Comparison of ENCODE assay signal across 12 cellular contexts in the genomic region with DNA sequence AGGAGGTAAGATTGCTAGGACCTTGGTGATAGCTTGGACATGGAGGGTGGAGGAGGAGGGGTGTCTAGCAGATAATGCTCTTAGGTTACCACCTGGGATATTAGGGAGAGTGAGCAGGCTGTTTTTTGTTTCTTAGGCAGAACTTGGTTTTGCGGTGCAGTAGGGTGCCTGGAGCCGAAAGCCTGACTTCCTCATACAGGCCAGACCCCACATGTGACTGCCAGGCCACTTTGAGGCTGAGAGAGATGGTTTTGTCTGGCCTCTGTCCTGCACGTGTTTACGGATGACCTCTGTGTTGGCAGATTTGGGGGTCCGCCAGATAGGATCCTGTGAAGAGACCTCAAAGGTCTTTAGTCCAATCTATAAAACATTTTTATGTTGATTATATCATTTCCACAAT. TPM values are rescaled to one million over a fixed set of nuclear protein-coding genes. Genes with fewer than 3 reads are reported as not detected.
DNase-seq lines count a peak whose midpoint lies in the region; TF ChIP-seq lines count a peak whose summit lies in the region.
"Not testable (repeated sequence)": the region's sequence is repeated elsewhere in the genome, so short reads cannot be mapped to it uniquely, and the experiment has no call there.
"Had no signal": no experiment of that assay in that cellular context is flagged by ENCODE, and none has a peak within 500 bp of the region (broad histone marks: within the 10 kb centered on the region; RNA-seq: fewer than 3 reads in every experiment).

No MANE protein-coding gene starts in this region.

- H3K27ac ChIP-seq in CD8-positive, alpha-beta memory T cell (ENCODE audit: low read depth, low read length): not testable (repeated sequence)

- H3K36me3 ChIP-seq in CD8-positive, alpha-beta memory T cell (ENCODE audit: insufficient read depth, low read length): not testable (repeated sequence)

- H3K27me3 ChIP-seq in CD8-positive, alpha-beta memory T cell (ENCODE audit: insufficient read depth, low read length, poor library complexity, severe bottlenecking): not testable (repeated sequence)

- H3K4me3 ChIP-seq in CD8-positive, alpha-beta memory T cell (ENCODE audit: low read length): not testable (repeated sequence)

- not testable (repeated sequence) for DNase-seq in CD8-positive, alpha-beta memory T cell; activated CD4-positive, alpha-beta T cell treated with anti-CD3 and anti-CD28 coated beads, Interleukin-2, amount 10 ng/mL, durations not matched to agents 24 days and 14 days; chondrocyte (ENCODE audit: low spot score)
- DNase-seq in MV-4-11 (lab: John Stamatoyannopoulos, UW) (peak; percentile 72), SIG-M5 treated with dmso at 0.1 percent for 504 hours (lab: John Stamatoyannopoulos, UW; ENCODE audit: unreplicated experiment) (peak; percentile 36), midbrain (lab: John Stamatoyannopoulos, UW) (peak; percentile 7), osteocyte (ENCODE audit: extremely low spot score, unreplicated experiment) (peak; percentile 34)

- H3K36me3 Mint-ChIP-seq in CD8-positive, alpha-beta memory T cell: peaks cover 0 to 12% (median 0%) of the 10 kb centered on the region in 3 donors
- H3K36me3 Mint-ChIP-seq in activated CD4-positive, alpha-beta T cell treated with anti-CD3 and anti-CD28 coated beads, Interleukin-2, amount 10 ng/mL, durations not matched to agents 24 days and 14 days (ENCODE audit: low read depth); chondrocyte (ENCODE audit: low read depth); osteocyte (ENCODE audit: unreplicated experiment): not testable (repeated sequence)

- not testable (repeated sequence) for TF ChIP-seq CTCF in chondrocyte (IDR thresholded peaks at IDR 0.05); osteocyte (IDR thresholded peaks at IDR 0.05)

- POLR2A ChIA-PET in CD8-positive, alpha-beta memory T cell (lab: Charles Lee): not testable (repeated sequence)

- H3K27me3 Mint-ChIP-seq in CD8-positive, alpha-beta memory T cell; activated CD4-positive, alpha-beta T cell treated with anti-CD3 and anti-CD28 coated beads, Interleukin-2, amount 10 ng/mL, durations not matched to agents 24 days and 14 days; chondrocyte (ENCODE audit: low read depth); osteocyte (ENCODE audit: unreplicated experiment): not testable (repeated sequence)

- H3K9me3 Mint-ChIP-seq in CD8-positive, alpha-beta memory T cell; activated CD4-positive, alpha-beta T cell treated with anti-CD3 and anti-CD28 coated beads, Interleukin-2, amount 10 ng/mL, durations not matched to agents 24 days and 14 days; chondrocyte (ENCODE audit: low read depth); osteocyte (ENCODE audit: unreplicated experiment): not testable (repeated sequence)

- peak overlapping the region in 4 of 7 donors; percentile 5 to 78 (median 40) for H3K4me3 Mint-ChIP-seq in CD8-positive, alpha-beta memory T cell
- peak overlapping the region; percentile 11 for H3K4me3 Mint-ChIP-seq in activated CD4-positive, alpha-beta T cell treated with anti-CD3 and anti-CD28 coated beads, Interleukin-2, amount 10 ng/mL, durations not matched to agents 24 days and 14 days
- peak overlapping the region; percentile 45 for H3K4me3 Mint-ChIP-seq in chondrocyte (ENCODE audit: unreplicated experiment)
- peak overlapping the region; percentile 52 for H3K4me3 Mint-ChIP-seq in osteocyte (ENCODE audit: unreplicated experiment)

- H3K9me3 ChIP-seq in CD8-positive, alpha-beta memory T cell (ENCODE audit: low read length): not testable (repeated sequence)

- CTCF ChIA-PET in CD8-positive, alpha-beta memory T cell (lab: Charles Lee): not testable (repeated sequence)

- peaks cover 9 to 12% (median 10%) of the 10 kb centered on the region in 3 donors for H3K4me1 Mint-ChIP-seq in CD8-positive, alpha-beta memory T cell
- H3K4me1 Mint-ChIP-seq in activated CD4-positive, alpha-beta T cell treated with anti-CD3 and anti-CD28 coated beads, Interleukin-2, amount 10 ng/mL, durations not matched to agents 24 days and 14 days; osteocyte (ENCODE audit: unreplicated experiment): not testable (repeated sequence)
- peaks cover 14% of the 10 kb centered on the region for H3K4me1 Mint-ChIP-seq in chondrocyte (ENCODE audit: low read depth)

- H3K4me1 ChIP-seq in CD8-positive, alpha-beta memory T cell (ENCODE audit: insufficient read depth, low read length): not testable (repeated sequence)

- intact Hi-C loops in activated CD4-positive, alpha-beta T cell treated with anti-CD3 and anti-CD28 coated beads, Interleukin-2, amount 10 ng/mL, durations not matched to agents 24 days and 14 days (cut with micrococcal nuclease): not testable (repeated sequence)

- not testable (repeated sequence) for H3K27ac Mint-ChIP-seq in CD8-positive, alpha-beta memory T cell; activated CD4-positive, alpha-beta T cell treated with anti-CD3 and anti-CD28 coated beads, Interleukin-2, amount 10 ng/mL, durations not matched to agents 24 days and 14 days; chondrocyte (ENCODE audit: unreplicated experiment); osteocyte (ENCODE audit: unreplicated experiment)

RNA-seq across cellular contexts. Expression of a gene that starts 1.9 kb away (rescaled TPM):
- total RNA-seq in CD8-positive, alpha-beta memory T cell: 10 to 100 TPM; 35.6 to 36.2 TPM
- 28.9 TPM for polyA plus RNA-seq in CD8-positive, alpha-beta memory T cell
- 37.7 and 40.3 TPM in 2 replicates for total RNA-seq in activated CD4-positive, alpha-beta T cell treated with anti-CD3 and anti-CD28 coated beads, Interleukin-2, amount 10 ng/mL, durations not matched to agents 24 days and 14 days
- total RNA-seq in chondrocyte: 29.8 to 32.1 TPM (median 30.3 TPM) in 3 replicates
- total RNA-seq in osteocyte: 41.6 and 42.1 TPM in 2 replicates

RNA-seq across cellular contexts. Expression of a gene that starts 47.3 kb away (rescaled TPM):
- not detected for total RNA-seq in CD8-positive, alpha-beta memory T cell
- not detected for polyA plus RNA-seq in CD8-positive, alpha-beta memory T cell
- not detected in 2 replicates for total RNA-seq in activated CD4-positive, alpha-beta T cell treated with anti-CD3 and anti-CD28 coated beads, Interleukin-2, amount 10 ng/mL, durations not matched to agents 24 days and 14 days
- 0.45 to 0.74 TPM (median 0.63 TPM) in 3 replicates for total RNA-seq in chondrocyte
- total RNA-seq in osteocyte: not detected in 2 replicates
- total RNA-seq: A673, G401, H4, K562, SK-MEL-5 had no signal
- polyA plus RNA-seq: K562 had no signal
